Comparison of ENCODE assay signal across 22 cellular contexts in the genomic region with DNA sequence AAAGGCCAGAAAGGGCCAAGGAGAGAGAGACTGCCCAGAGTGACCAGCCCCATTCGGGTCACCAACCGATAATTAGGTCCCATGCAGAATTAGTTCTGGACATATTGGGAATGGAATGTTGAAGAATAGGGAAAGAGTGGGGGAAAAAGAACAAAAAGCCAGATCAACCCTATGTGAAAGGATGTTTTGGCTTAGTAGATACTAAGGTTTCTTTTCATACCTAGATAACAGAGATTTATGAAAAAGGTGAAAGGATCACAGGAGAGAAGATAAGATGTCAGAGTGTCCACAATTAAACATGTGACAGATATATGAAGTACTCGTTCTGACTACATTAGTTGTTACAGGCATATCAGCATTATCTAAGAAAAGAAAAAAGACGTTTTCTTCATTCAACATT. TPM values are rescaled to one million over a fixed set of nuclear protein-coding genes. Genes with fewer than 3 reads are reported as not detected.
DNase-seq lines count a peak whose midpoint lies in the region; ATAC-seq and TF ChIP-seq lines count a peak whose summit lies in the region.
"Had no signal": no experiment of that assay in that cellular context is flagged by ENCODE, and none has a peak within 500 bp of the region (broad histone marks: within the 10 kb centered on the region; RNA-seq: fewer than 3 reads in every experiment).

No MANE protein-coding gene starts in this region.

- ATAC-seq in CD4-positive, CD25-positive, alpha-beta regulatory T cell (ENCODE audit: low read depth in 2 of 2), result no peak
- no peak for ATAC-seq in memory B cell (ENCODE audit: low read depth)
- no peak for ATAC-seq in stimulated activated naive B cell treated with anti-CD40 and anti-IgM and Interleukin-4, amounts not matched to agents 10 μg/mL and 1 μg/mL and 100 μg/mL, for 72 hours (replicated peaks)
- no peak for ATAC-seq in GM18502 (IDR thresholded peaks at IDR 0.05; ENCODE audit: poor library complexity, unreplicated experiment)
- ATAC-seq in upper lobe of right lung, result no peak
- ATAC-seq: A549 had no signal

- H3K4me2 ChIP-seq in BLaER1, result 0 out of 2 replicates have a peak overlapping the region, but pooled peaks have one; percentile 13
- H3K4me2 ChIP-seq: A549 had no signal

- H3K4me1 ChIP-seq in BLaER1, result peaks cover 86% of the 10 kb centered on the region
- H3K4me1 ChIP-seq in CD4-positive, CD25-positive, alpha-beta regulatory T cell (ENCODE audit: control insufficient read depth, insufficient read depth, low read length, poor library complexity, severe bottlenecking), result peaks cover 3% of the 10 kb centered on the region
- no peaks in the 10 kb centered on the region for H3K4me1 ChIP-seq in upper lobe of right lung
- H3K4me1 ChIP-seq: A549 had no signal

- no peaks in the 10 kb centered on the region for H3K9me3 Mint-ChIP-seq in CD4-positive, CD25-positive, alpha-beta regulatory T cell
- no peaks in the 10 kb centered on the region for H3K9me3 Mint-ChIP-seq in memory B cell
- H3K9me3 Mint-ChIP-seq in stimulated activated naive B cell treated with anti-CD40 and anti-IgM and Interleukin-4, amounts not matched to agents 10 μg/mL and 1 μg/mL and 100 μg/mL, for 72 hours, result no peaks in the 10 kb centered on the region
- H3K9me3 Mint-ChIP-seq: CD4-positive, alpha-beta T cell; CD8-positive, alpha-beta memory T cell had no signal

- H3K4me1 Mint-ChIP-seq in CD4-positive, CD25-positive, alpha-beta regulatory T cell, result peaks cover 14 to 59% (median 24%) of the 10 kb centered on the region in 4 donors
- H3K4me1 Mint-ChIP-seq in memory B cell, result peaks cover 34% of the 10 kb centered on the region
- peaks cover 52 to 75% of the 10 kb centered on the region in 2 donors for H3K4me1 Mint-ChIP-seq in stimulated activated naive B cell treated with anti-CD40 and anti-IgM and Interleukin-4, amounts not matched to agents 10 μg/mL and 1 μg/mL and 100 μg/mL, for 72 hours

- no peak for TF ChIP-seq CTCF in upper lobe of right lung (IDR thresholded peaks at IDR 0.05)

- H4K20me1 ChIP-seq in BLaER1, result peaks cover 52% of the 10 kb centered on the region

- no peak overlapping the region for H3K4me3 Mint-ChIP-seq in CD4-positive, CD25-positive, alpha-beta regulatory T cell
- no peak overlapping the region for H3K4me3 Mint-ChIP-seq in memory B cell
- no peak overlapping the region for H3K4me3 Mint-ChIP-seq in stimulated activated naive B cell treated with anti-CD40 and anti-IgM and Interleukin-4, amounts not matched to agents 10 μg/mL and 1 μg/mL and 100 μg/mL, for 72 hours
- H3K4me3 Mint-ChIP-seq: CD4-positive, alpha-beta T cell had no signal

- intact Hi-C loops in upper lobe of right lung (cut with DNase I), result no loop called here

- DNase-seq in CD4-positive, CD25-positive, alpha-beta regulatory T cell, result no peak
- DNase-seq in memory B cell (ENCODE audit: low spot score in 2 of 2), result no peak
- DNase-seq in stimulated activated naive B cell treated with anti-CD40 and anti-IgM and Interleukin-4, amounts not matched to agents 10 μg/mL and 1 μg/mL and 100 μg/mL, for 72 hours, result no peak
- DNase-seq in stimulated activated naive CD4-positive, alpha-beta T cell treated with Interleukin-2 at 50 U/mL for 16 hours (lab: John Stamatoyannopoulos, UW), result no peak
- DNase-seq in upper lobe of right lung, result no peak
- DNase-seq: 8988T; ACHN; AML-193; BE2C; CD4-positive, alpha-beta T cell; CD8-positive, alpha-beta memory T cell; DMS 273 treated with DMSO at 0.1 percent for 48 hours; DMS79; EL; GDM1; GM23248; H7; HCEC 1CT had no signal

- H3K9me3 ChIP-seq in BLaER1 (no peaks in the 10 kb centered on the region), upper lobe of right lung (no peaks in the 10 kb centered on the region)
- H3K9me3 ChIP-seq in CD4-positive, CD25-positive, alpha-beta regulatory T cell (ENCODE audit: control insufficient read depth in 2 of 2, low read length in 2 of 2), result no peaks in the 10 kb centered on the region
- H3K9me3 ChIP-seq: A549, BE2C had no signal

- H3K27me3 Mint-ChIP-seq in CD4-positive, CD25-positive, alpha-beta regulatory T cell, result no peaks in the 10 kb centered on the region
- no peaks in the 10 kb centered on the region for H3K27me3 Mint-ChIP-seq in memory B cell
- no peaks in the 10 kb centered on the region for H3K27me3 Mint-ChIP-seq in stimulated activated naive B cell treated with anti-CD40 and anti-IgM and Interleukin-4, amounts not matched to agents 10 μg/mL and 1 μg/mL and 100 μg/mL, for 72 hours
- H3K27me3 Mint-ChIP-seq: CD4-positive, alpha-beta T cell; CD8-positive, alpha-beta memory T cell had no signal

- H3K36me3 Mint-ChIP-seq in CD4-positive, CD25-positive, alpha-beta regulatory T cell, result peaks cover 3% of the 10 kb centered on the region
- no peaks in the 10 kb centered on the region for H3K36me3 Mint-ChIP-seq in memory B cell
- H3K36me3 Mint-ChIP-seq in stimulated activated naive B cell treated with anti-CD40 and anti-IgM and Interleukin-4, amounts not matched to agents 10 μg/mL and 1 μg/mL and 100 μg/mL, for 72 hours, result peaks cover 5 to 23% of the 10 kb centered on the region in 2 donors
- H3K36me3 Mint-ChIP-seq: CD8-positive, alpha-beta memory T cell had no signal

- H3K27me3 ChIP-seq in BLaER1, result no peaks in the 10 kb centered on the region
- no peaks in the 10 kb centered on the region for H3K27me3 ChIP-seq in CD4-positive, CD25-positive, alpha-beta regulatory T cell (ENCODE audit: control insufficient read depth, insufficient read depth, low read length)
- no peaks in the 10 kb centered on the region for H3K27me3 ChIP-seq in upper lobe of right lung
- H3K27me3 ChIP-seq: BE2C had no signal

- H3K27ac ChIP-seq in BLaER1 (no peak overlapping the region), upper lobe of right lung (no peak overlapping the region)
- no peak overlapping the region for H3K27ac ChIP-seq in CD4-positive, CD25-positive, alpha-beta regulatory T cell (ENCODE audit: insufficient read depth, low read length, poor library complexity, severe bottlenecking)
- H3K27ac ChIP-seq: A549, C4-2B, GM23248 had no signal

- H3K4me3 ChIP-seq in BLaER1 (no peak overlapping the region), upper lobe of right lung (no peak overlapping the region)
- H3K4me3 ChIP-seq in CD4-positive, CD25-positive, alpha-beta regulatory T cell (ENCODE audit: low read depth, low read length), result no peak overlapping the region
- H3K4me3 ChIP-seq: A549, GM23248 had no signal

- peaks cover 37% of the 10 kb centered on the region for H3K36me3 ChIP-seq in BLaER1
- no peaks in the 10 kb centered on the region for H3K36me3 ChIP-seq in CD4-positive, CD25-positive, alpha-beta regulatory T cell (ENCODE audit: control insufficient read depth, insufficient read depth, low read length)
- no peaks in the 10 kb centered on the region for H3K36me3 ChIP-seq in upper lobe of right lung
- H3K36me3 ChIP-seq: BE2C had no signal

- peak overlapping the region in 2 of 3 donors; percentile 53 to 56 for H3K27ac Mint-ChIP-seq in CD4-positive, CD25-positive, alpha-beta regulatory T cell
- H3K27ac Mint-ChIP-seq in memory B cell, result peak overlapping the region; percentile 7
- peak overlapping the region; percentile 62 for H3K27ac Mint-ChIP-seq in stimulated activated naive B cell treated with anti-CD40 and anti-IgM and Interleukin-4, amounts not matched to agents 10 μg/mL and 1 μg/mL and 100 μg/mL, for 72 hours
- H3K27ac Mint-ChIP-seq: CD4-positive, alpha-beta T cell; CD8-positive, alpha-beta memory T cell had no signal

- H3K9ac ChIP-seq in BLaER1, result no peak overlapping the region
- H3K9ac ChIP-seq: GM23248 had no signal

RNA-seq across cellular contexts. Expression of a gene that starts 52.1 kb away (rescaled TPM):
- 15.2 TPM for total RNA-seq in CD4-positive, CD25-positive, alpha-beta regulatory T cell
- 10 to 100 TPM; 12.5 to 21.6 (median 14.7) TPM for polyA plus RNA-seq in CD4-positive, CD25-positive, alpha-beta regulatory T cell
- 11.1 TPM for total RNA-seq in upper lobe of right lung

Comparison
In these comparisons a context has a peak if more than half of its experiments do, and no peak if none do; other contexts are left out.
1. H3K27ac Mint-ChIP-seq: peak in every context shown above with its lines; median percentile 62 in stimulated activated naive B cell treated with anti-CD40 and anti-IgM and Interleukin-4, amounts not matched to agents 10 μg/mL and 1 μg/mL and 100 μg/mL, for 72 hours; 54 in CD4-positive, CD25-positive, alpha-beta regulatory T cell; 7 in memory B cell.